ENCODE assay signal across 1 cellular context in genomic region chr4:159048166-159048886, GRCh38.
TF ChIP-seq lines count a peak whose summit lies in the region.

No MANE protein-coding gene starts in this region.

TF ChIP-seq in K562, 482 proteins besides CTCF, POLR2A, EP300 and RAD21 (continued from another document and continues in another):
- 0 out of 2 replicates have a peak, but pooled peaks have one; percentile 24 for TF ChIP-seq CREB3L1 (IDR thresholded peaks at IDR 0.05; ENCODE audit: borderline replicate concordance, low read depth)
- TF ChIP-seq NFIC (IDR thresholded peaks at IDR 0.05), result peak; percentile 95
- TF ChIP-seq TOE1 (IDR thresholded peaks at IDR 0.05; ENCODE audit: borderline replicate concordance), result peak; percentile 28; the same call in 1 of the 2 replicates
- TF ChIP-seq TOE1 (CRISPR knock-in tag; IDR thresholded peaks at IDR 0.05; ENCODE audit: borderline replicate concordance, low read depth), result no peak
- no peak for TF ChIP-seq SMARCA5 (IDR thresholded peaks at IDR 0.05)
- 0 out of 2 replicates have a peak, but pooled peaks have one; percentile 51 for TF ChIP-seq ZNF24 (IDR thresholded peaks at IDR 0.05)
- TF ChIP-seq MNT (conservative IDR thresholded peaks at IDR 0.05), result peak in 1 of 2 experiments; percentile 14; a peak in 1 of 4 replicates
- peak; percentile 27; the same call in 1 of the 2 replicates for TF ChIP-seq ARID1B (IDR thresholded peaks at IDR 0.05)
- peak; percentile 73; the same call in 1 of the 2 replicates for TF ChIP-seq MTA3 (IDR thresholded peaks at IDR 0.05; ENCODE audit: borderline replicate concordance)
- peak; percentile 48 to 65; a peak in 3 of 4 replicates for TF ChIP-seq NRF1 (conservative IDR thresholded peaks at IDR 0.05 in 1 of 2, IDR thresholded peaks at IDR 0.05 in 1 of 2)
- 0 out of 4 replicates have a peak, but pooled peaks of 1 of the 2 experiments have one; percentile 16 for TF ChIP-seq FOXK2 (conservative IDR thresholded peaks at IDR 0.05 in 1 of 2, IDR thresholded peaks at IDR 0.05 in 1 of 2; ENCODE audit: low read depth in 2 of 2)
- 0 out of 2 replicates have a peak, but pooled peaks have one; percentile 16 for TF ChIP-seq ZEB2 (IDR thresholded peaks at IDR 0.05)
- TF ChIP-seq NFRKB (IDR thresholded peaks at IDR 0.05; ENCODE audit: low read depth), result peak; percentile 50; the same call in 1 of the 2 replicates
- 0 out of 2 replicates have a peak, but pooled peaks have one; percentile 12 for TF ChIP-seq ZBTB33 (CRISPR knock-in tag; IDR thresholded peaks at IDR 0.05)
- 0 out of 4 replicates have a peak, but pooled peaks of 1 of the 2 experiments have one; percentile 4 for TF ChIP-seq KDM1A (IDR thresholded peaks at IDR 0.05)
- TF ChIP-seq USF1 (CRISPR knock-in tag; IDR thresholded peaks at IDR 0.05), result no peak
- no peak for TF ChIP-seq ZNF584 (CRISPR knock-in tag; IDR thresholded peaks at IDR 0.05; ENCODE audit: low read depth)
- no peak for TF ChIP-seq HMG20B (CRISPR knock-in tag; IDR thresholded peaks at IDR 0.05)
- TF ChIP-seq ATF1 (CRISPR knock-in tag; IDR thresholded peaks at IDR 0.05), result no peak
- TF ChIP-seq ATF1 (tag; IDR thresholded peaks at IDR 0.05), result peak; percentile 58
- TF ChIP-seq BRD9 (IDR thresholded peaks at IDR 0.05; ENCODE audit: low read depth, partially characterized antibody), result no peak
- peak; percentile 47 for TF ChIP-seq MEIS2 (IDR thresholded peaks at IDR 0.05; ENCODE audit: partially characterized antibody)
- TF ChIP-seq TEAD2 (tag; IDR thresholded peaks at IDR 0.05), result peak; percentile 42; the same call in 1 of the 2 replicates
- TF ChIP-seq ATF3 (IDR thresholded peaks at IDR 0.05), result 0 out of 2 replicates have a peak, but pooled peaks have one; percentile 31
- no peak for TF ChIP-seq ATF3 (CRISPR knock-in tag; conservative IDR thresholded peaks at IDR 0.05)
- TF ChIP-seq ZNF146 (CRISPR knock-in tag; IDR thresholded peaks at IDR 0.05; ENCODE audit: unreplicated experiment), result no peak
- TF ChIP-seq L3MBTL2 (IDR thresholded peaks at IDR 0.05), result peak; percentile 79
- TF ChIP-seq LCOR (CRISPR knock-in tag; IDR thresholded peaks at IDR 0.05), result peak; percentile 37; the same call in 1 of the 2 replicates
- TF ChIP-seq ZNF197 (CRISPR knock-in tag; IDR thresholded peaks at IDR 0.05; ENCODE audit: low read depth), result no peak
- TF ChIP-seq HNRNPLL (IDR thresholded peaks at IDR 0.05; ENCODE audit: low read depth, low read length, poor library complexity, severe bottlenecking), result peak; percentile 31
- peak; percentile 36; the same call in 1 of the 2 replicates for TF ChIP-seq CXXC5 (CRISPR knock-in tag; IDR thresholded peaks at IDR 0.05)
- peak; percentile 44; the same call in 1 of the 2 replicates for TF ChIP-seq RB1 (IDR thresholded peaks at IDR 0.05; ENCODE audit: low read depth)
- TF ChIP-seq ZNF12 (CRISPR knock-in tag; IDR thresholded peaks at IDR 0.05), result no peak
- TF ChIP-seq DPF2 (IDR thresholded peaks at IDR 0.05), result peak; percentile 31; the same call in 1 of the 2 replicates
- TF ChIP-seq ZNF592 (IDR thresholded peaks at IDR 0.05), result 0 out of 2 replicates have a peak, but pooled peaks have one; percentile 68
- TF ChIP-seq MGA (IDR thresholded peaks at IDR 0.05), result peak; percentile 45; the same call in 1 of the 2 replicates
- TF ChIP-seq ZNF507 (tag; conservative IDR thresholded peaks at IDR 0.05), result no peak
- 0 out of 2 replicates have a peak, but pooled peaks have one; percentile 10 for TF ChIP-seq SOX6 (IDR thresholded peaks at IDR 0.05)
- peak; percentile 84 for TF ChIP-seq CREM (IDR thresholded peaks at IDR 0.05; ENCODE audit: low read depth)
